Comparison of ENCODE assay signal across 20 cellular contexts in the genomic region with DNA sequence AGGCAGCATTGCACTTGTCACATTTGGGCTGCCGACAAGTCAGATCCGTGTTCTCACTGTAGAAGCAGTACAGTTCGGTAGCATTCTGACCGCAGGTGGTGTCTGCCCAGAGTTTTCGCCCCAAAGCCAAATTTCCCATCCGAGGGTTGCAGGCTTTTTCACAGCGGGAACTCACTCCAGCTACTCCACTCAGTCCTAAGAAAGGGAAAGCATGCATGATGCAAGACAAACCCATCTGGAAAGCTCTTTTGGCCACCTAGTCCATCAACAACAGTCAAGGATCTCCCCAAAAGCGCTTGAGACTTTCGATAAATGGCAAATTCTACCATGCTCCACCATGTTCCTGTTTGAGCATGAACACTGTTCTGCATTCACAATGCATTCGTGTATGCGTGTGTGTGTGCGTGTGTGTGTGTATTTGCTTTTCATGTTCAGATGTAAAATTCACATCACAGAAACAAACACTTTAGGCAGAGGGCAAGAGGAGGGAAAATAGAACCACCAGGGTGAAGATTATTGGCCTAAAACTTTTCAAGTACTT. TPM values are rescaled to one million over a fixed set of nuclear protein-coding genes. Genes with fewer than 3 reads are reported as not detected.
A peak's percentile ranks its signal among the peaks of the same experiment; 100 is the strongest.
DNase-seq lines count a peak whose midpoint lies in the region; ATAC-seq, FAIRE-seq and TF ChIP-seq lines count a peak whose summit lies in the region.
"Had no signal": no experiment of that assay in that cellular context is flagged by ENCODE, and none has a peak within 500 bp of the region (broad histone marks: within the 10 kb centered on the region; RNA-seq: fewer than 3 reads in every experiment).

No MANE protein-coding gene starts in this region.

- H3K27me3 ChIP-seq in PC-3 (ENCODE audit: low read length) (no peaks in the 10 kb centered on the region), H1 (replicated peaks in 1 of 4; ENCODE audit: control insufficient read depth in 3 of 4, extremely low read depth in 1 of 4, insufficient read depth in 3 of 4, low read length in 3 of 4) (peaks cover 17 to 54% (median 36%) of the 10 kb centered on the region in 4 experiments), suprapubic skin (no peaks in the 10 kb centered on the region)

- DNase-seq in EL (peak; percentile 25), PC-3 (no peak), H1 (ENCODE audit: low read depth in 1 of 2, low spot score in 2 of 2) (no peak), suprapubic skin (ENCODE audit: low spot score in 2 of 2) (no peak), activated gamma-delta T cell (lab: John Stamatoyannopoulos, UW) (no peak)
- DNase-seq in activated naive CD8-positive, alpha-beta T cell treated with anti-CD3 and anti-CD28 coated beads for 36 hours = no peak
- DNase-seq: CD4-positive, alpha-beta memory T cell; DND-41; GF-D8; Kasumi-1; NCI-H1105; NCI-H1694; NCI-H2227 treated with DMSO at 0.1 percent for 48 hours; NCI-H524; NK-92 treated with Interleukin-12 subunit alpha and Interleukin-12 subunit beta, amount 100 ng/mL, for 24 hours; OCI-M1; T-cell had no signal

- H3K36me3 Mint-ChIP-seq in activated naive CD8-positive, alpha-beta T cell treated with anti-CD3 and anti-CD28 coated beads for 36 hours = no peaks in the 10 kb centered on the region
- H3K36me3 Mint-ChIP-seq: T-cell had no signal

- H3K79me2 ChIP-seq in PC-3 (ENCODE audit: low read length) (peaks cover 91% of the 10 kb centered on the region), H1 (ENCODE audit: control insufficient read depth in 1 of 2, insufficient read depth in 2 of 2, low read length in 2 of 2) (no peaks in the 10 kb centered on the region)

- TF ChIP-seq POLR2A in H1 (IDR thresholded peaks at IDR 0.05; ENCODE audit: control extremely low read depth in 1 of 2, low read depth in 2 of 2, low read length in 2 of 2) (no peak), suprapubic skin (IDR thresholded peaks at IDR 0.05) (no peak)

- no peak overlapping the region for H2BK15ac ChIP-seq in H1 (ENCODE audit: low read length)

- BruUV-seq in PC-3 (replicated peaks; lab: Mats Ljungman, UMichigan) = no TSS peak

- H4K5ac ChIP-seq in H1 (ENCODE audit: insufficient read length, low read depth, low read length) = no peak overlapping the region

- WGBS in H1 (ENCODE audit: extremely low coverage in 1 of 2, insufficient coverage in 1 of 2, insufficient read length in 1 of 2, insufficient replicate concordance in 2 of 2, low coverage in 1 of 2, low lambda C conversion rate in 2 of 2, missing lambda C conversion rate in 1 of 2), 2 experiments = 88% methylated on average over 12 of the region's 12 CpGs; no CpG with 5 or more reads in 1 of the 2 experiments
- 86% methylated on average over 9 of the region's 12 CpGs for WGBS in suprapubic skin

- TF ChIP-seq EP300 in H1 (IDR thresholded peaks at IDR 0.05; ENCODE audit: borderline replicate concordance in 1 of 2, low read depth in 2 of 2, low read length in 2 of 2) (no peak), suprapubic skin (IDR thresholded peaks at IDR 0.05) (no peak)

- TF ChIP-seq RAD21 in H1 (IDR thresholded peaks at IDR 0.05 in 1 of 2, conservative IDR thresholded peaks at IDR 0.05 in 1 of 2; ENCODE audit: low read depth in 2 of 2, low read length in 2 of 2) = no peak

- no peaks in the 10 kb centered on the region for H3F3A ChIP-seq in PC-3 (ENCODE audit: low read length, unreplicated experiment)

- H2BK12ac ChIP-seq in H1 (ENCODE audit: low read depth, low read length) = peak overlapping the region; percentile 75; the same call in 1 of the 2 replicates

- no peak overlapping the region for H3K23ac ChIP-seq in H1 (ENCODE audit: insufficient read length)

- no peaks in the 10 kb centered on the region for H3K9me3 Mint-ChIP-seq in activated naive CD8-positive, alpha-beta T cell treated with anti-CD3 and anti-CD28 coated beads for 36 hours
- H3K9me3 Mint-ChIP-seq: CD4-positive, alpha-beta memory T cell; T-cell had no signal

- H3K36me3 ChIP-seq in PC-3 (ENCODE audit: low read depth, low read length) (peaks cover 40% of the 10 kb centered on the region), H1 (ENCODE audit: control insufficient read depth in 2 of 4, insufficient read depth in 4 of 4, low read length in 3 of 4) (no peaks in the 10 kb centered on the region), suprapubic skin (no peaks in the 10 kb centered on the region)

- 0 out of 2 replicates have a peak, but pooled peaks cover 7% of the 10 kb centered on the region for H4K20me1 ChIP-seq in PC-3 (ENCODE audit: low read length)
- H4K20me1 ChIP-seq in H1 (replicated peaks in 1 of 2; ENCODE audit: control insufficient read depth in 1 of 2, insufficient read depth in 2 of 2, low read length in 2 of 2) = no peaks in the 10 kb centered on the region

- H3K4ac ChIP-seq in H1 (replicated peaks; ENCODE audit: insufficient read length, low read depth, low read length) = no peak overlapping the region

- H3K23me2 ChIP-seq in H1 (ENCODE audit: low read depth, low read length) = peaks cover 18% of the 10 kb centered on the region; the same call in 1 of the 2 replicates

- H3K4me2 ChIP-seq in PC-3 (ENCODE audit: low read length) (peak overlapping the region; percentile 99), H1 (ENCODE audit: insufficient read depth in 1 of 2, low read depth in 2 of 2, low read length in 2 of 2) (no peak overlapping the region)

- H3K4me1 ChIP-seq in PC-3 (ENCODE audit: insufficient read depth, low read length) (peaks cover 71% of the 10 kb centered on the region), H1 (replicated peaks in 1 of 4; ENCODE audit: control insufficient read depth in 3 of 4, insufficient read depth in 4 of 4, low read length in 3 of 4) (peaks cover 0 to 5% (median 3%) of the 10 kb centered on the region in 4 experiments; a peak in 6 of 7 replicates), suprapubic skin (peaks cover 53% of the 10 kb centered on the region)

- H3K4me3 Mint-ChIP-seq in activated naive CD8-positive, alpha-beta T cell treated with anti-CD3 and anti-CD28 coated beads for 36 hours = no peak overlapping the region
- H3K4me3 Mint-ChIP-seq: CD4-positive, alpha-beta memory T cell; T-cell had no signal

- no peak overlapping the region for H3K14ac ChIP-seq in H1 (ENCODE audit: insufficient read length)

- no peak overlapping the region; the same call in 1 of the 2 replicates for H2BK20ac ChIP-seq in H1 (ENCODE audit: low read length)

- CTCF ChIA-PET in PC-3 (lab: Charles Lee) (no interaction called here), H1 (lab: Charles Lee; ENCODE audit: partially characterized antibody) (interaction anchor here (0.6 kb wide), 1 partner anchor 13 kb away, joined by 4 read pairs; no protein-coding TSS in a partner anchor)

- H3K27me3 Mint-ChIP-seq in activated naive CD8-positive, alpha-beta T cell treated with anti-CD3 and anti-CD28 coated beads for 36 hours = peaks cover 74% of the 10 kb centered on the region

- POLR2A ChIA-PET in PC-3 (lab: Charles Lee; ENCODE audit: unreplicated experiment) = no interaction called here
- POLR2A ChIA-PET in H1 (lab: Charles Lee; ENCODE audit: partially characterized antibody) = interaction anchor here (1.0 to 1.5 kb wide), 2 partner anchors 160 to 246 kb away, joined by 3 to 4 read pairs; no protein-coding TSS in a partner anchor

- intact Hi-C loops in PC-3 (cut with micrococcal nuclease) = no loop called here

- H2AK5ac ChIP-seq in H1 (ENCODE audit: low read depth, low read length) = no peak overlapping the region; the same call in 1 of the 2 replicates

- H3K4me3 ChIP-seq in PC-3 (ENCODE audit: low read length) (0 out of 2 replicates have a peak overlapping the region, but pooled peaks have one; percentile 12), H1 (ENCODE audit: extremely low read depth in 1 of 4, insufficient read depth in 2 of 4, low read depth in 3 of 4, low read length in 4 of 4) (no peak overlapping the region), suprapubic skin (peak overlapping the region; percentile 6)

- H4K91ac ChIP-seq in H1 (replicated peaks; ENCODE audit: insufficient read length, low read length) = no peak overlapping the region

- H2AFZ ChIP-seq in PC-3 (ENCODE audit: low read length) = no peak overlapping the region
- no peak overlapping the region for H2AFZ ChIP-seq in H1 (ENCODE audit: low read length)

- H3K9me3 ChIP-seq in PC-3 (ENCODE audit: low read length) (no peaks in the 10 kb centered on the region), H1 (ENCODE audit: insufficient read depth in 2 of 2, low read depth in 1 of 2, low read length in 1 of 2) (no peaks in the 10 kb centered on the region), suprapubic skin (no peaks in the 10 kb centered on the region)

- no peak overlapping the region for H3K56ac ChIP-seq in H1 (replicated peaks; ENCODE audit: insufficient read length, low read depth, low read length)

- H3K27ac ChIP-seq in PC-3 (ENCODE audit: low read length) (no peak overlapping the region; the same call in 1 of the 2 replicates), H1 (ENCODE audit: low read depth, low read length) (no peak overlapping the region), suprapubic skin (no peak overlapping the region)

- no peak overlapping the region for H2BK5ac ChIP-seq in H1 (ENCODE audit: low read depth, low read length)

- no peak overlapping the region for H2BK120ac ChIP-seq in H1 (replicated peaks; ENCODE audit: low read depth, low read length)

- no peak overlapping the region for H3K18ac ChIP-seq in H1 (ENCODE audit: extremely low read depth, low read length)

- H3K79me1 ChIP-seq in H1 (ENCODE audit: low read depth, low read length) = no peaks in the 10 kb centered on the region

- H3K9ac ChIP-seq in PC-3 (ENCODE audit: low read length) (no peak overlapping the region), H1 (replicated peaks in 1 of 4; ENCODE audit: extremely low read depth in 1 of 4, low read depth in 3 of 4, low read length in 3 of 4) (no peak overlapping the region)

- H3K9me2 ChIP-seq in PC-3 (replicated peaks; ENCODE audit: low read length) = no peaks in the 10 kb centered on the region

- H3K4me1 Mint-ChIP-seq in activated naive CD8-positive, alpha-beta T cell treated with anti-CD3 and anti-CD28 coated beads for 36 hours = peaks cover 13% of the 10 kb centered on the region

- H3K27ac Mint-ChIP-seq in activated naive CD8-positive, alpha-beta T cell treated with anti-CD3 and anti-CD28 coated beads for 36 hours = no peak overlapping the region
- H3K27ac Mint-ChIP-seq: CD4-positive, alpha-beta memory T cell; T-cell had no signal

- no peak overlapping the region for H4K8ac ChIP-seq in H1 (ENCODE audit: extremely low read depth, insufficient read depth, low read length)

- FAIRE-seq in H1 (lab: Jason Lieb, UNC) = no peak
- FAIRE-seq: GM12891, H54 had no signal

- TF ChIP-seq CTCF in PC-3 (conservative IDR thresholded peaks at IDR 0.05; ENCODE audit: low read depth, low read length) = no peak
- no peak for TF ChIP-seq CTCF in H1 (IDR thresholded peaks at IDR 0.05; ENCODE audit: control extremely low read depth in 1 of 3, insufficient read depth in 1 of 3, low read depth in 1 of 3, low read length in 3 of 3)
- TF ChIP-seq CTCF in suprapubic skin (IDR thresholded peaks at IDR 0.05) = no peak

- no peak for ATAC-seq in PC-3
- ATAC-seq in HG02870 (IDR thresholded peaks at IDR 0.05; ENCODE audit: unreplicated experiment) = no peak
- ATAC-seq: T-cell had no signal

RNA-seq across cellular contexts. Expression of a gene that starts 3.2 kb away (rescaled TPM):
- 39.6 and 40.3 TPM in 2 replicates for total RNA-seq in PC-3 (2014; rRNA removed)
- 1.3 and 1.7 TPM in 2 replicates for total RNA-seq in H1 (2021; fragmentation: NEBNext Ultra II Directional; extraction: Animal tissue kit (Norgen Biotek cat#: 25700))
- 0.74 and 0.86 TPM in 2 replicates for polyA plus RNA-seq in H1 (2011; rRNA removed)
- 1.0 TPM for polyA plus RNA-seq in H1 (2011; cell fraction: cytosol; rRNA removed)
- polyA plus RNA-seq in H1 (2011; cell fraction: nucleus; rRNA removed) = 3.0 TPM
- 0.78 to 1.4 TPM (median 1.0 TPM) in 4 replicates for polyA plus RNA-seq in H1 (2012, experiment 1 of 2)
- polyA plus RNA-seq in H1 (2012, experiment 2 of 2) = not detected
- polyA plus RNA-seq in H1 (2013, experiment 1 of 2) = 0.71 TPM
- polyA plus RNA-seq in H1 (2013, experiment 2 of 2) = 0.87 TPM
- 4.3 and 7.6 TPM in 2 replicates for polyA minus RNA-seq in H1 (2011; rRNA and poly(A)+ RNA removed)
- polyA minus RNA-seq in H1 (2011; cell fraction: cytosol; rRNA and poly(A)+ RNA removed) = 2.1 TPM
- 4.3 TPM for polyA minus RNA-seq in H1 (2011; cell fraction: nucleus; rRNA and poly(A)+ RNA removed)
- total RNA-seq in suprapubic skin = 10 to 100 TPM in 3 of 4 donors, 1 to 10 TPM in 1; 7.2 to 18.7 (median 13.0) TPM
- total RNA-seq in activated naive CD8-positive, alpha-beta T cell treated with anti-CD3 and anti-CD28 coated beads for 36 hours = not detected

Comparison
In these comparisons a context has a peak if more than half of its experiments do, and no peak if none do; other contexts are left out.
1. H3K4me3 ChIP-seq: peak in PC-3 (single experiment) and suprapubic skin (single experiment); none in H1 (0 of 4).